ENCODE assay signal across 8 cellular contexts in the genomic region with DNA sequence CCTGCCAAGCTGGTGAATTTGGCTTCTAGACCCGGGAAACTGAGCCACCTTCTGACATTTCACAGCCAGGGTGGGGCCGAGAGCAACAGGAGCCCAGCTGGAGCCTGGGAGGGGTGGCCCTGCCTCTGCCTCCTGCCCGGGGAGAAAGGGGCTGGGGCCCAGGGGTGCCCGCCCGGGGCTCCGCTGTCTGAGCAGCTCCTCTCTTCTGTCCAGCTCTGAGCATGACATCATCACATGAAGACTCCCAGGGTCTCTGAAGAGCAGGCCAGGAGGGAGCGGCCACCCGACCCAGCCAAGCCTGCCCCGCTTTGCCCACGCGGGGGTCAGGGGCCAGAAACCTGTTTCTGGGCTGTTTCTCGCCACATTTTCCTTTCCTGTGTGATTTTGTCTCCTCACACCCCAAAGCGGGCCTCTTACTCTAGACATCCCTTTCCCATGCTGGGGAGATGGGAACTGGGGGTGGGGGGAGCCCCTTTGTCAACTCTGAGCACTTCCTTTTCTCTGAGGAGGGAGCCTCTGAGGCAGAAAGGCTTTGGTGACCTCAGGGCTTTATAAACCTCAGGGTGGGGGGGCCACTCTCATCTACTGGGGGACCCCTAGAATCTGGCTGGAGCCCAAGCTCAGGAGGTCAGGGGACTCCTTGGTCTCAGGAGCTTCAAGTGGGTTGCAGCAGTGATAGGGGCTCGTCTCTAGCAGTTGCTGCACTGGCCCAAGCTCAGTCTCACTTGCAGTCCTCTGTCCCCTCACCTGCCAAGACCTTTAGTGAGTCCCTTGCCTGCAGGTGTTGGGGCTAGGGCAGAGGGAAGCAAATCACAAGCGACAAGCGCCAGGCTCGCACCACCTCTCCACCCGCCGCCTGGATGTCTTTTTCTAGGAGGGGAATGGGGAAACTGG. TPM values are rescaled to one million over a fixed set of nuclear protein-coding genes. Genes with fewer than 3 reads are reported as not detected.
DNase-seq lines count a peak whose midpoint lies in the region; ATAC-seq and TF ChIP-seq lines count a peak whose summit lies in the region.

No MANE protein-coding gene starts in this region.

- DNase-seq in GM12864 (ENCODE audit: low read depth) (no peak), GM23338 (ENCODE audit: low spot score) (no peak), T-cell (peak in 7 of 34 experiments; percentile 23 to 43 (median 33)), heart right ventricle (no peak), NCI-H146 treated with DMSO at 0.1 percent for 48 hours (lab: John Stamatoyannopoulos, UW; ENCODE audit: unreplicated experiment) (no peak), NCI-H2227 (lab: John Stamatoyannopoulos, UW; ENCODE audit: unreplicated experiment) (no peak), DMS 273 (lab: John Stamatoyannopoulos, UW; ENCODE audit: unreplicated experiment) (no peak)
- DNase-seq in stimulated activated CD4-positive, alpha-beta T cell treated with anti-CD3 and anti-CD28 coated beads, TNF-alpha, amount 100 ng/mL, for 48 hours (ENCODE audit: low read depth in 3 of 3): peak in 2 of 3 donors; percentile 47 to 68

- peak overlapping the region; percentile 64 for H3K4me2 ChIP-seq in GM23338

- H3K27ac Mint-ChIP-seq in GM23338: peak overlapping the region; percentile 52
- H3K27ac Mint-ChIP-seq in T-cell: peak overlapping the region; percentile 93 to 94

- H3K27me3 Mint-ChIP-seq in GM23338 (ENCODE audit: insufficient read depth, low read depth, poor library complexity) (peaks cover 21% of the 10 kb centered on the region), T-cell (no peaks in the 10 kb centered on the region)

- peaks cover 6% of the 10 kb centered on the region for H3K79me2 ChIP-seq in GM23338 (replicated peaks; ENCODE audit: insufficient read depth)

- peak; percentile 2; the same call in 2 of the 3 replicates for ATAC-seq in GM23338
- peak in 3 of 4 experiments; percentile 6 to 28 (median 21) for ATAC-seq in T-cell (replicated peaks in 1 of 4)
- peak in 3 of 8 donors; percentile 3 to 7 (median 5) for ATAC-seq in heart right ventricle

- H3K4me3 ChIP-seq in GM12864 (ENCODE audit: low read depth, low read length): peak overlapping the region; percentile 39
- no peak overlapping the region for H3K4me3 ChIP-seq in GM23338
- H3K4me3 ChIP-seq in heart right ventricle: peak overlapping the region in 8 of 10 donors; percentile 20 to 53 (median 50)

- H4K20me1 ChIP-seq in GM23338 (replicated peaks; ENCODE audit: insufficient read depth): no peaks in the 10 kb centered on the region

- POLR2A ChIA-PET in T-cell (lab: Charles Lee): interaction anchor here (0.5 to 1.0 kb wide), 4 partner anchors 44 to 950 kb away, joined by 3 to 7 read pairs (median 4); no protein-coding TSS in a partner anchor

- H3K9me3 Mint-ChIP-seq in GM23338 (no peaks in the 10 kb centered on the region), T-cell (no peaks in the 10 kb centered on the region)

- H3K9me2 ChIP-seq in GM23338 (ENCODE audit: insufficient read depth): no peaks in the 10 kb centered on the region

- TF ChIP-seq CTCF in GM12864 (IDR thresholded peaks at IDR 0.05; ENCODE audit: low read depth, low read length, missing control alignments) (no peak), GM23338 (conservative IDR thresholded peaks at IDR 0.05; ENCODE audit: low read depth in 2 of 2) (no peak), heart right ventricle (IDR thresholded peaks at IDR 0.05) (no peak)

- H3K27ac ChIP-seq in GM23338 (ENCODE audit: low read depth) (peak overlapping the region; percentile 72; the same call in 1 of the 2 replicates), heart right ventricle (peak overlapping the region in 8 of 10 donors; percentile 46 to 95 (median 70))

- no peaks in the 10 kb centered on the region for H3K36me3 ChIP-seq in GM23338 (ENCODE audit: insufficient read depth)
- peaks cover 0 to 32% (median 0%) of the 10 kb centered on the region in 9 donors for H3K36me3 ChIP-seq in heart right ventricle

- H3K27me3 ChIP-seq in GM23338 (ENCODE audit: insufficient read depth) (no peaks in the 10 kb centered on the region), heart right ventricle (no peaks in the 10 kb centered on the region)

- H3K4me1 Mint-ChIP-seq in GM23338: peaks cover 40% of the 10 kb centered on the region
- H3K4me1 Mint-ChIP-seq in T-cell: peaks cover 64 to 79% (median 72%) of the 10 kb centered on the region in 3 donors

- no peak overlapping the region for H3K4me3 Mint-ChIP-seq in GM23338
- H3K4me3 Mint-ChIP-seq in T-cell: peak overlapping the region; percentile 71 to 79 (median 74)

- H2AFZ ChIP-seq in GM23338: no peak overlapping the region

- peaks cover 25% of the 10 kb centered on the region for H3K4me1 ChIP-seq in GM23338 (ENCODE audit: insufficient read depth)
- H3K4me1 ChIP-seq in heart right ventricle: peaks cover 27 to 64% (median 49%) of the 10 kb centered on the region in 9 donors

- H3F3A ChIP-seq in GM23338 (replicated peaks; ENCODE audit: low read depth): peaks cover 3% of the 10 kb centered on the region; the same call in 1 of the 2 replicates

- intact Hi-C loops in heart right ventricle (cut with DNase I): loop anchor here in 1 of 10 donors (10.0 kb wide), 1 partner anchor 258 kb away; no protein-coding TSS in a partner anchor

- no peaks in the 10 kb centered on the region for H3K9me3 ChIP-seq in heart right ventricle

- 67 to 72% methylated on average over 19 of the region's 19 CpGs for WGBS in heart right ventricle, 2 donors

- CTCF ChIA-PET in T-cell (lab: Charles Lee): no interaction called here

- H3K36me3 Mint-ChIP-seq in GM23338 (ENCODE audit: low read depth) (peaks cover 9% of the 10 kb centered on the region; the same call in 2 of the 3 replicates), T-cell (peaks cover 14% of the 10 kb centered on the region)

TF ChIP-seq in GM23338, 12 proteins besides CTCF, POLR2A, EP300 and RAD21:
- TF ChIP-seq ZNF114 (CRISPR knock-in tag; IDR thresholded peaks at IDR 0.05) (no peak), ZNF331 (CRISPR knock-in tag; IDR thresholded peaks at IDR 0.05; ENCODE audit: low read depth) (no peak), STAT1 (IDR thresholded peaks at IDR 0.05; ENCODE audit: unreplicated experiment) (no peak), CREB1 (CRISPR knock-in tag; IDR thresholded peaks at IDR 0.05; ENCODE audit: low read depth) (no peak), EZH2phosphoT487 (IDR thresholded peaks at IDR 0.05; ENCODE audit: unreplicated experiment) (no peak), JUNB (IDR thresholded peaks at IDR 0.05; ENCODE audit: unreplicated experiment) (no peak), POLR2AphosphoS5 (IDR thresholded peaks at IDR 0.05; ENCODE audit: low read depth) (no peak)
- TF ChIP-seq, protein P1, sequence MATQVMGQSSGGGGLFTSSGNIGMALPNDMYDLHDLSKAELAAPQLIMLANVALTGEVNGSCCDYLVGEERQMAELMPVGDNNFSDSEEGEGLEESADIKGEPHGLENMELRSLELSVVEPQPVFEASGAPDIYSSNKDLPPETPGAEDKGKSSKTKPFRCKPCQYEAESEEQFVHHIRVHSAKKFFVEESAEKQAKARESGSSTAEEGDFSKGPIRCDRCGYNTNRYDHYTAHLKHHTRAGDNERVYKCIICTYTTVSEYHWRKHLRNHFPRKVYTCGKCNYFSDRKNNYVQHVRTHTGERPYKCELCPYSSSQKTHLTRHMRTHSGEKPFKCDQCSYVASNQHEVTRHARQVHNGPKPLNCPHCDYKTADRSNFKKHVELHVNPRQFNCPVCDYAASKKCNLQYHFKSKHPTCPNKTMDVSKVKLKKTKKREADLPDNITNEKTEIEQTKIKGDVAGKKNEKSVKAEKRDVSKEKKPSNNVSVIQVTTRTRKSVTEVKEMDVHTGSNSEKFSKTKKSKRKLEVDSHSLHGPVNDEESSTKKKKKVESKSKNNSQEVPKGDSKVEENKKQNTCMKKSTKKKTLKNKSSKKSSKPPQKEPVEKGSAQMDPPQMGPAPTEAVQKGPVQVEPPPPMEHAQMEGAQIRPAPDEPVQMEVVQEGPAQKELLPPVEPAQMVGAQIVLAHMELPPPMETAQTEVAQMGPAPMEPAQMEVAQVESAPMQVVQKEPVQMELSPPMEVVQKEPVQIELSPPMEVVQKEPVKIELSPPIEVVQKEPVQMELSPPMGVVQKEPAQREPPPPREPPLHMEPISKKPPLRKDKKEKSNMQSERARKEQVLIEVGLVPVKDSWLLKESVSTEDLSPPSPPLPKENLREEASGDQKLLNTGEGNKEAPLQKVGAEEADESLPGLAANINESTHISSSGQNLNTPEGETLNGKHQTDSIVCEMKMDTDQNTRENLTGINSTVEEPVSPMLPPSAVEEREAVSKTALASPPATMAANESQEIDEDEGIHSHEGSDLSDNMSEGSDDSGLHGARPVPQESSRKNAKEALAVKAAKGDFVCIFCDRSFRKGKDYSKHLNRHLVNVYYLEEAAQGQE (IDR thresholded peaks at IDR 0.05; ENCODE audit: unreplicated experiment): no peak
- TF ChIP-seq, protein P2, sequence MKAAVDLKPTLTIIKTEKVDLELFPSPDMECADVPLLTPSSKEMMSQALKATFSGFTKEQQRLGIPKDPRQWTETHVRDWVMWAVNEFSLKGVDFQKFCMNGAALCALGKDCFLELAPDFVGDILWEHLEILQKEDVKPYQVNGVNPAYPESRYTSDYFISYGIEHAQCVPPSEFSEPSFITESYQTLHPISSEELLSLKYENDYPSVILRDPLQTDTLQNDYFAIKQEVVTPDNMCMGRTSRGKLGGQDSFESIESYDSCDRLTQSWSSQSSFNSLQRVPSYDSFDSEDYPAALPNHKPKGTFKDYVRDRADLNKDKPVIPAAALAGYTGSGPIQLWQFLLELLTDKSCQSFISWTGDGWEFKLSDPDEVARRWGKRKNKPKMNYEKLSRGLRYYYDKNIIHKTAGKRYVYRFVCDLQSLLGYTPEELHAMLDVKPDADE (IDR thresholded peaks at IDR 0.05): no peak

RNA-seq across cellular contexts. Expression of a gene that starts 7.6 kb away (rescaled TPM):
- total RNA-seq in GM23338 (2014; rRNA removed; shearing (Covaris generic)): 3.1 and 3.5 TPM in 2 replicates
- polyA plus RNA-seq in GM23338 (2016; fragmentation: Nextera tagmentation; extraction: Ambion mirVana) (2.2 and 3.3 TPM in 2 replicates), heart right ventricle (10 to 100 TPM; 13.3 to 20.6 TPM)
- total RNA-seq in T-cell (100 to 1,000 TPM; 163 to 277 (median 177) TPM), heart right ventricle (10 to 100 TPM; 22.2 to 50.7 (median 27.6) TPM)

RNA-seq across cellular contexts. Expression of a gene that starts 32.5 kb away (rescaled TPM):
- 11.7 and 13.8 TPM in 2 replicates for total RNA-seq in GM23338 (2014; rRNA removed; shearing (Covaris generic))
- polyA plus RNA-seq in GM23338 (2016; fragmentation: Nextera tagmentation; extraction: Ambion mirVana) (7.8 and 8.5 TPM in 2 replicates), heart right ventricle (1 to 10 TPM; 2.2 to 6.9 TPM)
- total RNA-seq in T-cell (10 to 100 TPM; 50.7 to 66.5 (median 61.9) TPM), heart right ventricle (10 to 100 TPM in 2 of 10 donors, 1 to 10 TPM in 8; 1.3 to 18.8 (median 3.4) TPM)

RNA-seq across cellular contexts. Expression of a gene that starts 35.3 kb away (rescaled TPM):
- total RNA-seq in GM23338 (2014; rRNA removed; shearing (Covaris generic)): 3.7 and 4.0 TPM in 2 replicates
- polyA plus RNA-seq in GM23338 (2016; fragmentation: Nextera tagmentation; extraction: Ambion mirVana) (1.1 and 2.2 TPM in 2 replicates), heart right ventricle (1 to 10 TPM; 2.6 to 8.9 TPM)
- total RNA-seq in T-cell (1 to 10 TPM; 3.0 to 4.3 (median 3.4) TPM), heart right ventricle (1 to 10 TPM in 9 of 10 donors, under 1 TPM in 1; 0.98 to 2.7 (median 1.6) TPM)

Comparison
In these comparisons a context has a peak if more than half of its experiments do, and no peak if none do; other contexts are left out.
1. DNase-seq: peak in stimulated activated CD4-positive, alpha-beta T cell treated with anti-CD3 and anti-CD28 coated beads, TNF-alpha, amount 100 ng/mL, for 48 hours (2 of 3); none in GM12864 (single experiment), GM23338 (single experiment), heart right ventricle (0 of 2), NCI-H146 treated with DMSO at 0.1 percent for 48 hours (single experiment), NCI-H2227 (single experiment) and DMS 273 (single experiment).